In the genomic region with DNA sequence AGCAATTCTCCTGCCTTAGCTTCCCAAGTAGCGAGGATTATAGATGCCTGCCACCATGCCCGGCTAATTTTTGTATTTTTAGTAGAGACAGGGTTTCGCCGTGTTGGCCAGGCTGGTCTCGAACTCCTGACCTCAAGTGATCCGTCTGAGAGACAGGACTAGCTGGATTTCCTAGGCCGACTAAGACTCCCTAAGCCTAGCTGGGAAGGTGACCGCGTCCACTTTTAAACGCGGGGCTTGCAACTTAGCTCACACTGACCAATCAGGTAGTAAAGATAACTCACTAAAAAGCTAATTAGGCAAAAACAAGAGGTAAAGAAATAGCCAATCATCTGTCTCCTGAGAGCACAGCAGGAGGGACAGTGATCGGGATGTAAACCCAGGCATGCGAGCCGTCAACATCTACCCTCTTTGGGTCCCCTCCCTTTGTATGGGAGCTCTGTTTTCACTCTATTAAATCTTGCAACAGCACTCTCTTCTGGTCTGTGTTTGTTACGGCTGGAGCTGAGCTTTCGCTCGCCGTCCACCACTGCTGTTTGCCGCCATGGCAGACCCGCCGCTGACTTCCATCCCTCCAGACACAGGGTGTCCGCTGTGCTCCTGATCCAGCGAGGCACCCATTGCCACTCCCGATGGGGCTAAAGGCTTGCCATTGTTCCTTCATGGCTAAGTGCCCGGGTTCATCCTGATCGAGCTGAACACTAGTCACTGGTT, we compare ENCODE assay signal across 1 cellular context. TPM values are rescaled to one million over a fixed set of nuclear protein-coding genes. Genes with fewer than 3 reads are reported as not detected.
"Had no signal": no experiment of that assay in that cellular context is flagged by ENCODE, and none has a peak within 500 bp of the region (broad histone marks: within the 10 kb centered on the region; RNA-seq: fewer than 3 reads in every experiment).

No MANE protein-coding gene starts in this region.

RNA-seq across cellular contexts. Expression of gene HAAO, which starts 39.3 kb away (rescaled TPM):
- total RNA-seq: dermis microvascular lymphatic vessel endothelial cell had no signal
